ENCODE assay signal across 8 cellular contexts in genomic region chr12:14774944-14775651, GRCh38. TPM values are rescaled to one million over a fixed set of nuclear protein-coding genes. Genes with fewer than 3 reads are reported as not detected.
DNase-seq lines count a peak whose midpoint lies in the region; ATAC-seq and TF ChIP-seq lines count a peak whose summit lies in the region.

No MANE protein-coding gene starts in this region.

- peak overlapping the region; percentile 28 for H2BK120ac ChIP-seq in trophoblast cell (ENCODE audit: insufficient read depth, low read length, poor library complexity)

- H3K27ac ChIP-seq in OCI-LY3 (ENCODE audit: low read length) (0 out of 2 replicates have a peak overlapping the region, but pooled peaks have one; percentile 42), heart left ventricle (peak overlapping the region; percentile 85 to 98 (median 90)), trophoblast cell (ENCODE audit: low read depth, low read length) (peak overlapping the region; percentile 78)

- H3K9me3 ChIP-seq in OCI-LY3 (ENCODE audit: insufficient read depth, low read length) (no peaks in the 10 kb centered on the region), heart left ventricle (no peaks in the 10 kb centered on the region), trophoblast cell (ENCODE audit: insufficient read depth, low read depth, low read length) (peaks cover 3% of the 10 kb centered on the region)

- peak overlapping the region; percentile 15 for H2BK12ac ChIP-seq in trophoblast cell (ENCODE audit: low read length)

- H3K9ac ChIP-seq in OCI-LY3 (ENCODE audit: low read length) (peak overlapping the region; percentile 80), trophoblast cell (ENCODE audit: low read length) (peak overlapping the region; percentile 85)

- TF ChIP-seq CTCF in GM06990 (IDR thresholded peaks at IDR 0.05; ENCODE audit: insufficient read depth, low read length, poor library complexity, severe bottlenecking) (no peak), OCI-LY3 (IDR thresholded peaks at IDR 0.05; ENCODE audit: low read depth, low read length) (no peak), heart left ventricle (IDR thresholded peaks at IDR 0.05) (no peak)

- H3K79me1 ChIP-seq in trophoblast cell (ENCODE audit: low read length) = peaks cover 27% of the 10 kb centered on the region

- H3K36me3 Mint-ChIP-seq in activated naive CD8-positive, alpha-beta T cell treated with anti-CD3 and anti-CD28 coated beads, Interleukin-2, amount 50 U/mL, for 24 hours (ENCODE audit: low read depth) = peaks cover 9% of the 10 kb centered on the region

- peak overlapping the region; percentile 52 for H2AK5ac ChIP-seq in trophoblast cell (ENCODE audit: low read length)

- peak overlapping the region; percentile 89 for H3K4me2 ChIP-seq in OCI-LY3 (ENCODE audit: low read length)
- H3K4me2 ChIP-seq in trophoblast cell (ENCODE audit: low read length) = peak overlapping the region; percentile 65

- 10 to 27% (median 16%) methylated on average over 31 to 33 of the region's 33 CpGs for WGBS in heart left ventricle, 4 donors
- no CpG with 5 or more reads among the region's 33 CpGs for WGBS in trophoblast cell (ENCODE audit: extremely low coverage, insufficient coverage, insufficient read length)

- DNase-seq in GM06990 (ENCODE audit: extremely low read depth, insufficient read length) (peak; percentile 58), heart left ventricle (peak; percentile 29 to 74 (median 44)), trophoblast cell (peak; percentile 53 to 60), NCI-H446 (lab: John Stamatoyannopoulos, UW) (no peak), mesenteric fat pad (ENCODE audit: low spot score) (no peak)
- DNase-seq in activated naive CD8-positive, alpha-beta T cell treated with anti-CD3 and anti-CD28 coated beads, Interleukin-2, amount 50 U/mL, for 24 hours = peak; percentile 28

- H3K4me3 ChIP-seq in GM06990 (replicated peaks; ENCODE audit: low read depth, low read length) = peak overlapping the region; percentile 65
- H3K4me3 ChIP-seq in OCI-LY3 (ENCODE audit: low read length) = peak overlapping the region; percentile 87
- H3K4me3 ChIP-seq in heart left ventricle = peak overlapping the region; percentile 56 to 89 (median 79)
- H3K4me3 ChIP-seq in trophoblast cell (ENCODE audit: low read depth, low read length) = peak overlapping the region; percentile 89

- H2BK5ac ChIP-seq in trophoblast cell (ENCODE audit: low read depth, low read length, poor library complexity) = peak overlapping the region; percentile 37

- H3K27ac Mint-ChIP-seq in activated naive CD8-positive, alpha-beta T cell treated with anti-CD3 and anti-CD28 coated beads, Interleukin-2, amount 50 U/mL, for 24 hours = peak overlapping the region; percentile 96

- H4K8ac ChIP-seq in trophoblast cell (ENCODE audit: low read depth, low read length) = peak overlapping the region; percentile 73

- peaks cover 32% of the 10 kb centered on the region for H3K4me1 ChIP-seq in OCI-LY3 (ENCODE audit: low read length)
- H3K4me1 ChIP-seq in heart left ventricle = peaks cover 0 to 26% (median 9%) of the 10 kb centered on the region in 12 donors
- peaks cover 2 to 8% of the 10 kb centered on the region in 2 experiments for H3K4me1 ChIP-seq in trophoblast cell (ENCODE audit: control insufficient read depth in 1 of 2, insufficient read depth in 2 of 2, low read length in 2 of 2)

- ATAC-seq in activated naive CD8-positive, alpha-beta T cell treated with anti-CD3 and anti-CD28 coated beads, Interleukin-2, amount 50 U/mL, for 24 hours = no peak
- ATAC-seq in heart left ventricle (peak in 3 of 4 donors; percentile 15 to 33 (median 19)), HG02870 (IDR thresholded peaks at IDR 0.05; ENCODE audit: unreplicated experiment) (no peak)

- H3K4me1 Mint-ChIP-seq in activated naive CD8-positive, alpha-beta T cell treated with anti-CD3 and anti-CD28 coated beads, Interleukin-2, amount 50 U/mL, for 24 hours = peaks cover 60% of the 10 kb centered on the region

- peak overlapping the region; percentile 80 for H3K14ac ChIP-seq in trophoblast cell (ENCODE audit: low read length)

- no peaks in the 10 kb centered on the region for H3K9me3 Mint-ChIP-seq in activated naive CD8-positive, alpha-beta T cell treated with anti-CD3 and anti-CD28 coated beads, Interleukin-2, amount 50 U/mL, for 24 hours

- H2AFZ ChIP-seq in OCI-LY3 (ENCODE audit: low read depth, low read length) (peak overlapping the region; percentile 37; the same call in 1 of the 2 replicates), trophoblast cell (ENCODE audit: insufficient read depth, low read length, poor library complexity) (peak overlapping the region; percentile 61)

- no peaks in the 10 kb centered on the region for H3K27me3 ChIP-seq in GM06990 (replicated peaks; ENCODE audit: control insufficient read depth, insufficient read depth, low read length)
- H3K27me3 ChIP-seq in OCI-LY3 (ENCODE audit: low read depth, low read length) = no peaks in the 10 kb centered on the region
- no peaks in the 10 kb centered on the region for H3K27me3 ChIP-seq in heart left ventricle
- no peaks in the 10 kb centered on the region for H3K27me3 ChIP-seq in trophoblast cell (ENCODE audit: insufficient read depth, low read length)

- H3K4ac ChIP-seq in trophoblast cell (ENCODE audit: low read depth, low read length) = peak overlapping the region; percentile 80

- H3K4me3 Mint-ChIP-seq in activated naive CD8-positive, alpha-beta T cell treated with anti-CD3 and anti-CD28 coated beads, Interleukin-2, amount 50 U/mL, for 24 hours = peak overlapping the region; percentile 98

- H4K12ac ChIP-seq in trophoblast cell (ENCODE audit: low read depth, low read length) = peak overlapping the region; percentile 67

- H3K79me2 ChIP-seq in OCI-LY3 (ENCODE audit: low read length) = peaks cover 13% of the 10 kb centered on the region
- H3K79me2 ChIP-seq in trophoblast cell (ENCODE audit: control insufficient read depth, insufficient read depth, low read length, poor library complexity) = peaks cover 19% of the 10 kb centered on the region

- H4K91ac ChIP-seq in trophoblast cell (ENCODE audit: low read depth, low read length) = peak overlapping the region; percentile 30

- no peak for TF ChIP-seq POLR2A in heart left ventricle (IDR thresholded peaks at IDR 0.05)

- H4K20me1 ChIP-seq in OCI-LY3 (ENCODE audit: insufficient read depth, low read length) = no peaks in the 10 kb centered on the region

- no peaks in the 10 kb centered on the region for H3K36me3 ChIP-seq in GM06990 (ENCODE audit: control insufficient read depth, insufficient read depth, low read length)
- no peaks in the 10 kb centered on the region for H3K36me3 ChIP-seq in OCI-LY3 (replicated peaks; ENCODE audit: low read depth, low read length)
- H3K36me3 ChIP-seq in heart left ventricle = no peaks in the 10 kb centered on the region
- H3K36me3 ChIP-seq in trophoblast cell (ENCODE audit: control insufficient read depth in 1 of 2, insufficient read depth in 2 of 2, low read length in 2 of 2) = no peaks in the 10 kb centered on the region

- no peaks in the 10 kb centered on the region for H3K27me3 Mint-ChIP-seq in activated naive CD8-positive, alpha-beta T cell treated with anti-CD3 and anti-CD28 coated beads, Interleukin-2, amount 50 U/mL, for 24 hours

- no peak overlapping the region for H3K23ac ChIP-seq in trophoblast cell (ENCODE audit: low read length)

- H3K18ac ChIP-seq in trophoblast cell (ENCODE audit: low read length) = peak overlapping the region; percentile 24

- intact Hi-C loops in heart left ventricle (cut with DNase I) = loop anchor here in 6 of 10 donors (2.0 to 10.0 kb wide), 7 partner anchors 28 to 1110 kb away; partner anchors contain the start of genes C12orf60 (in 3 of the 6), WBP11 (in 3 of the 6), ART4 (in 2 of the 6) and ATF7IP (in 1 of the 6)

RNA-seq across cellular contexts. Expression of gene WBP11, which starts 28.2 kb away (rescaled TPM):
- 10 to 100 TPM; 20.2 to 62.7 (median 52.7) TPM for total RNA-seq in heart left ventricle
- polyA plus RNA-seq in heart left ventricle = 10 to 100 TPM; 11.4 to 38.8 TPM
- 101 and 107 TPM in 2 replicates for polyA plus RNA-seq in trophoblast cell (2013)
- total RNA-seq in mesenteric fat pad = 45.4 TPM

RNA-seq across cellular contexts. Expression of gene C12orf60, which starts 28.4 kb away (rescaled TPM):
- total RNA-seq in heart left ventricle (1 to 10 TPM; 2.0 to 4.6 (median 3.4) TPM), mesenteric fat pad (0.51 TPM)
- polyA plus RNA-seq in heart left ventricle = 1 to 10 TPM; 3.6 to 5.3 TPM
- 2.0 and 2.8 TPM in 2 replicates for polyA plus RNA-seq in trophoblast cell (2013)

RNA-seq across cellular contexts. Expression of gene SMCO3, which starts 38.9 kb away (rescaled TPM):
- total RNA-seq in heart left ventricle (under 1 TPM in 4 of 9 donors, not detected in 5; 0.13 to 0.91 (median 0.17) TPM), mesenteric fat pad (not detected)
- under 1 TPM; 0.07 to 0.57 TPM for polyA plus RNA-seq in heart left ventricle
- polyA plus RNA-seq in trophoblast cell (2013) = 1.5 and 1.8 TPM in 2 replicates

Comparison
In these comparisons a context has a peak if more than half of its experiments do, and no peak if none do; other contexts are left out.
1. DNase-seq: peak in GM06990 (single experiment), activated naive CD8-positive, alpha-beta T cell treated with anti-CD3 and anti-CD28 coated beads, Interleukin-2, amount 50 U/mL, for 24 hours (single experiment), heart left ventricle (5 of 5) and trophoblast cell (2 of 2); none in NCI-H446 (0 of 2) and mesenteric fat pad (single experiment).
2. ATAC-seq: peak in heart left ventricle (3 of 4); none in activated naive CD8-positive, alpha-beta T cell treated with anti-CD3 and anti-CD28 coated beads, Interleukin-2, amount 50 U/mL, for 24 hours (single experiment) and HG02870 (single experiment).
3. Peak in every context shown above with its lines, with median percentiles within 50 percentile points of each other: H3K4me3 ChIP-seq and H3K27ac ChIP-seq.